In genomic region chr2:237244976-237245646, GRCh38 we compare ENCODE assay signal across 15 cellular contexts.
A peak's percentile ranks its signal among the peaks of the same experiment; 100 is the strongest.
DNase-seq lines count a peak whose midpoint lies in the region; ATAC-seq and TF ChIP-seq lines count a peak whose summit lies in the region.
"Had no signal": no experiment of that assay in that cellular context is flagged by ENCODE, and none has a peak within 500 bp of the region (broad histone marks: within the 10 kb centered on the region; RNA-seq: fewer than 3 reads in every experiment).

No MANE protein-coding gene starts in this region.

- TF ChIP-seq POLR2A in IMR-90 (IDR thresholded peaks at IDR 0.05; ENCODE audit: low read depth, low read length) = no peak

- peak overlapping the region; percentile 92 for H3K18ac ChIP-seq in IMR-90 (ENCODE audit: low read depth, low read length)

- peak; percentile 54 for ATAC-seq in IMR-90 (ENCODE audit: low read depth)
- ATAC-seq in GM18868 (IDR thresholded peaks at IDR 0.05; ENCODE audit: unreplicated experiment) = no peak

- H4K91ac ChIP-seq in IMR-90 (ENCODE audit: insufficient read depth, low read depth, low read length) = peak overlapping the region; percentile 44; the same call in 1 of the 2 replicates

- H3K9me3 ChIP-seq in IMR-90 (ENCODE audit: control insufficient read depth, insufficient read depth, low read length) = peaks cover 3% of the 10 kb centered on the region

- CTCF ChIA-PET in IMR-90 (lab: Yijun Ruan, JAX) = no interaction called here
- CTCF ChIA-PET in Calu3 (lab: Charles Lee) = no interaction called here

- H3K14ac ChIP-seq in IMR-90 (replicated peaks; ENCODE audit: low read depth, low read length) = 0 out of 2 replicates have a peak overlapping the region, but pooled peaks have one; percentile 32

- intact Hi-C loops in IMR-90 (cut with micrococcal nuclease) = no loop called here
- intact Hi-C loops in Calu3 (cut with micrococcal nuclease; ENCODE audit: unreplicated experiment) = no loop called here

- TF ChIP-seq CTCF in IMR-90 (conservative IDR thresholded peaks at IDR 0.05; ENCODE audit: low read depth, low read length) (no peak), choroid plexus epithelial cell (conservative IDR thresholded peaks at IDR 0.05; ENCODE audit: low read depth, low read length) (no peak), Calu3 (IDR thresholded peaks at IDR 0.05; ENCODE audit: unreplicated experiment) (no peak)

- TF ChIP-seq RAD21 in IMR-90 (IDR thresholded peaks at IDR 0.05; ENCODE audit: low read length) = no peak

- H3K27ac ChIP-seq in IMR-90 (ENCODE audit: insufficient read depth, low read length) (peak overlapping the region; percentile 71; the same call in 1 of the 2 replicates), layer of hippocampus (ENCODE audit: low read depth, low read length) (peak overlapping the region; percentile 4)
- H3K27ac ChIP-seq: ascending aorta, parathyroid adenoma, SK-N-MC, thoracic aorta had no signal

- H2AK9ac ChIP-seq in IMR-90 (replicated peaks; ENCODE audit: low read depth, low read length, poor library complexity) = no peak overlapping the region

- H3K4me3 ChIP-seq in IMR-90 (ENCODE audit: insufficient read depth, low read depth, low read length) = no peak overlapping the region
- no peak overlapping the region for H3K4me3 ChIP-seq in choroid plexus epithelial cell (ENCODE audit: low read depth, low read length)
- H3K4me3 ChIP-seq: ascending aorta, MG63, SK-N-MC, thoracic aorta had no signal

- H3K9me3 Mint-ChIP-seq in Calu3 (ENCODE audit: low read depth, unreplicated experiment) = peaks cover 7% of the 10 kb centered on the region

- H2AFZ ChIP-seq in IMR-90 (replicated peaks; ENCODE audit: low read length, poor library complexity) = no peak overlapping the region
- H2AFZ ChIP-seq: parathyroid adenoma had no signal

- no peaks in the 10 kb centered on the region for H3K27me3 Mint-ChIP-seq in Calu3 (ENCODE audit: unreplicated experiment)

- peak overlapping the region; percentile 82 for H2AK5ac ChIP-seq in IMR-90 (ENCODE audit: low read depth, low read length)

- no peak overlapping the region for H3K4me3 Mint-ChIP-seq in Calu3 (ENCODE audit: low read depth, unreplicated experiment)
- H3K4me3 Mint-ChIP-seq: activated CD4-positive, alpha-beta memory T cell treated with anti-CD3 and anti-CD28 coated beads for 36 hours; immature natural killer cell had no signal

- DNase-seq in IMR-90 = peak; percentile 90
- DNase-seq in choroid plexus epithelial cell (ENCODE audit: low read depth) = peak; percentile 92
- peak; percentile 25 for DNase-seq in superior temporal gyrus (ENCODE audit: extremely low spot score)
- DNase-seq in NK-92 (lab: John Stamatoyannopoulos, UW; ENCODE audit: unreplicated experiment) = no peak
- DNase-seq in Calu3 = no peak
- DNase-seq: activated CD4-positive, alpha-beta memory T cell treated with anti-CD3 and anti-CD28 coated beads for 36 hours; foreskin melanocyte; immature natural killer cell; MG63 had no signal

- no peaks in the 10 kb centered on the region for H4K20me1 ChIP-seq in IMR-90 (ENCODE audit: insufficient read depth, low read length)

- no peaks in the 10 kb centered on the region for H3K27me3 ChIP-seq in IMR-90 (ENCODE audit: control insufficient read depth, insufficient read depth, low read length)
- H3K27me3 ChIP-seq in layer of hippocampus (ENCODE audit: control insufficient read depth, insufficient read depth, low read length) = no peaks in the 10 kb centered on the region
- H3K27me3 ChIP-seq: ascending aorta, MG63 had no signal

- H2BK120ac ChIP-seq in IMR-90 (ENCODE audit: low read depth, low read length) = peak overlapping the region; percentile 84; the same call in 1 of the 2 replicates

- no peak overlapping the region for H3K56ac ChIP-seq in IMR-90 (ENCODE audit: extremely low read depth, insufficient read depth, low read length)

- H3K36me3 Mint-ChIP-seq in Calu3 (ENCODE audit: insufficient read depth, unreplicated experiment) = no peaks in the 10 kb centered on the region
- H3K36me3 Mint-ChIP-seq: activated CD4-positive, alpha-beta memory T cell treated with anti-CD3 and anti-CD28 coated beads for 36 hours had no signal

- 0 out of 3 replicates have a peak overlapping the region, but pooled peaks have one; percentile 61 for H2BK15ac ChIP-seq in IMR-90 (ENCODE audit: low read depth, low read length)

- dilution Hi-C loops in IMR-90 (cut with HindIII; ENCODE audit: low sequenced_read_pairs, unreplicated experiment) = no loop called here

- H3K27ac Mint-ChIP-seq in Calu3 (ENCODE audit: unreplicated experiment) = no peak overlapping the region
- H3K27ac Mint-ChIP-seq: activated CD4-positive, alpha-beta memory T cell treated with anti-CD3 and anti-CD28 coated beads for 36 hours; immature natural killer cell had no signal

- 0 out of 2 replicates have a peak overlapping the region, but pooled peaks have one; percentile 2 for H3K23ac ChIP-seq in IMR-90 (ENCODE audit: low read depth, low read length)

- no peaks in the 10 kb centered on the region for H3K9me1 ChIP-seq in IMR-90 (ENCODE audit: insufficient read depth, low read length)

- no peak overlapping the region for H3K4me2 ChIP-seq in IMR-90 (ENCODE audit: low read depth, low read length)

- H3K4me1 ChIP-seq in IMR-90 (ENCODE audit: control insufficient read depth, insufficient read depth, low read length) = peaks cover 7% of the 10 kb centered on the region
- H3K4me1 ChIP-seq: ascending aorta, parathyroid adenoma had no signal

- peaks cover 24% of the 10 kb centered on the region for H3K4me1 Mint-ChIP-seq in Calu3 (ENCODE audit: low read depth, unreplicated experiment)
- H3K4me1 Mint-ChIP-seq: immature natural killer cell had no signal

- H3K36me3 ChIP-seq in IMR-90 (ENCODE audit: control insufficient read depth, insufficient read depth, low read length) = no peaks in the 10 kb centered on the region
- H3K36me3 ChIP-seq: ascending aorta, MG63, thoracic aorta had no signal

- peak overlapping the region in 1 of 2 experiments; percentile 17; a peak in 1 of 4 replicates for H4K8ac ChIP-seq in IMR-90 (ENCODE audit: low read depth in 2 of 2, low read length in 2 of 2)

- peak overlapping the region; percentile 57; the same call in 1 of the 2 replicates for H2BK20ac ChIP-seq in IMR-90 (ENCODE audit: low read depth, low read length)

- H3K9ac ChIP-seq in IMR-90 (ENCODE audit: low read depth, low read length) = no peak overlapping the region
- H3K9ac ChIP-seq: parathyroid adenoma had no signal

- in situ Hi-C loops in IMR-90 (cut with MboI; ENCODE audit: low sequenced_read_pairs) = no loop called here

- H4K5ac ChIP-seq in IMR-90 (ENCODE audit: low read depth, low read length) = peak overlapping the region; percentile 88

- peak overlapping the region; percentile 64 for H3K4ac ChIP-seq in IMR-90 (ENCODE audit: low read depth, low read length)

- H3K79me1 ChIP-seq in IMR-90 (ENCODE audit: low read depth in 1 of 2, low read length in 2 of 2) = no peaks in the 10 kb centered on the region

- POLR2A ChIA-PET in IMR-90 (lab: Charles Lee; ENCODE audit: unreplicated experiment) = interaction anchor here (0.9 kb wide), 1 partner anchor 17 kb away, joined by 3 read pairs; no protein-coding TSS in a partner anchor

- BruUV-seq in IMR-90 (replicated peaks; lab: Mats Ljungman, UMichigan) (no TSS peak), Calu3 (replicated peaks; lab: Mats Ljungman, UMichigan) (no TSS peak)

- peak overlapping the region; percentile 52 for H2BK5ac ChIP-seq in IMR-90 (ENCODE audit: low read depth, low read length, poor library complexity, severe bottlenecking)

- WGBS in IMR-90 (ENCODE audit: extremely low coverage in 2 of 2, insufficient read length in 1 of 2), 2 experiments = no CpG with 5 or more reads among the region's 3 CpGs

TF ChIP-seq in IMR-90, 13 proteins besides CTCF, POLR2A, EP300 and RAD21:
- TF ChIP-seq ELK1 (IDR thresholded peaks at IDR 0.05; ENCODE audit: borderline replicate concordance, low read depth, low read length) (no peak), CEBPB (IDR thresholded peaks at IDR 0.05; ENCODE audit: low read depth, low read length) (peak; percentile 92), RFX5 (IDR thresholded peaks at IDR 0.05; ENCODE audit: low read depth, low read length) (no peak), CHD1 (IDR thresholded peaks at IDR 0.05; ENCODE audit: low read depth, low read length) (no peak), FOS (IDR thresholded peaks at IDR 0.05; ENCODE audit: low read depth, low read length) (no peak), MAZ (IDR thresholded peaks at IDR 0.05; ENCODE audit: borderline replicate concordance, low read depth, low read length) (no peak), BHLHE40 (IDR thresholded peaks at IDR 0.05; ENCODE audit: low read depth, low read length) (no peak)

Comparison
In these comparisons a context has a peak if more than half of its experiments do, and no peak if none do; other contexts are left out.
1. DNase-seq: peak in IMR-90 (single experiment), choroid plexus epithelial cell (single experiment) and superior temporal gyrus (single experiment); none in NK-92 (single experiment) and Calu3 (single experiment).